In genomic region chr13:99979453-99980200, GRCh38 we compare ENCODE assay signal across 9 cellular contexts. TPM values are rescaled to one million over a fixed set of nuclear protein-coding genes. Genes with fewer than 3 reads are reported as not detected.
DNase-seq lines count a peak whose midpoint lies in the region; ATAC-seq, FAIRE-seq and TF ChIP-seq lines count a peak whose summit lies in the region.
"Had no signal": no experiment of that assay in that cellular context is flagged by ENCODE, and none has a peak within 500 bp of the region (broad histone marks: within the 10 kb centered on the region; RNA-seq: fewer than 3 reads in every experiment).

No MANE protein-coding gene starts in this region.

- H3K4me3 Mint-ChIP-seq in activated naive CD8-positive, alpha-beta T cell treated with anti-CD3 and anti-CD28 coated beads, Interleukin-2, amount 10 ng/mL, durations not matched to agents 7 days and 5 days, result no peak overlapping the region
- no peak overlapping the region for H3K4me3 Mint-ChIP-seq in activated naive CD8-positive, alpha-beta T cell treated with anti-CD3 and anti-CD28 coated beads, Interleukin-2, amount 50 U/mL, for 24 hours
- H3K4me3 Mint-ChIP-seq in type B pancreatic cell, result peak overlapping the region; percentile 79

- H3K4me1 ChIP-seq in kidney (ENCODE audit: control insufficient read depth in 1 of 2, insufficient read depth in 1 of 2, low read depth in 1 of 2, low read length in 2 of 2), result peaks cover 0 to 10% of the 10 kb centered on the region in 2 donors

- H3K9ac ChIP-seq in kidney (ENCODE audit: low read length in 2 of 2), result no peak overlapping the region

- peaks cover 37% of the 10 kb centered on the region for H3K27me3 ChIP-seq in WERI-Rb-1 (ENCODE audit: insufficient read depth, low read depth, severe bottlenecking)

- intact Hi-C loops in kidney (cut with DNase I), result no loop called here

- ATAC-seq in activated naive CD8-positive, alpha-beta T cell treated with anti-CD3 and anti-CD28 coated beads, Interleukin-2, amount 10 ng/mL, durations not matched to agents 7 days and 5 days (ENCODE audit: low read depth), result no peak
- ATAC-seq in activated naive CD8-positive, alpha-beta T cell treated with anti-CD3 and anti-CD28 coated beads, Interleukin-2, amount 50 U/mL, for 24 hours, result no peak
- ATAC-seq in GM21447 (IDR thresholded peaks at IDR 0.05; ENCODE audit: unreplicated experiment), result no peak

- H3K4me3 ChIP-seq in WERI-Rb-1 (ENCODE audit: low read depth, low read length) (peak overlapping the region; percentile 62), kidney (ENCODE audit: low read length in 2 of 2) (no peak overlapping the region)

- peak; percentile 40 for DNase-seq in activated naive CD8-positive, alpha-beta T cell treated with anti-CD3 and anti-CD28 coated beads, Interleukin-2, amount 10 ng/mL, durations not matched to agents 7 days and 5 days
- no peak for DNase-seq in activated naive CD8-positive, alpha-beta T cell treated with anti-CD3 and anti-CD28 coated beads, Interleukin-2, amount 50 U/mL, for 24 hours
- DNase-seq in WERI-Rb-1 (peak; percentile 74), kidney (peak; percentile 69), type B pancreatic cell (ENCODE audit: extremely low spot score, unreplicated experiment) (no peak), NCI-H446 (lab: John Stamatoyannopoulos, UW) (no peak), pons (ENCODE audit: low spot score) (no peak)

- H3K27me3 Mint-ChIP-seq in activated naive CD8-positive, alpha-beta T cell treated with anti-CD3 and anti-CD28 coated beads, Interleukin-2, amount 10 ng/mL, durations not matched to agents 7 days and 5 days, result peaks cover 70% of the 10 kb centered on the region
- peaks cover 70% of the 10 kb centered on the region for H3K27me3 Mint-ChIP-seq in activated naive CD8-positive, alpha-beta T cell treated with anti-CD3 and anti-CD28 coated beads, Interleukin-2, amount 50 U/mL, for 24 hours
- H3K27me3 Mint-ChIP-seq in type B pancreatic cell, result peaks cover 74% of the 10 kb centered on the region

- H3K27ac ChIP-seq in WERI-Rb-1, result peak overlapping the region; percentile 91
- H3K27ac ChIP-seq in kidney (ENCODE audit: low read depth in 2 of 2, low read length in 2 of 2), result no peak overlapping the region

- peaks cover 4% of the 10 kb centered on the region for H3K9me3 Mint-ChIP-seq in activated naive CD8-positive, alpha-beta T cell treated with anti-CD3 and anti-CD28 coated beads, Interleukin-2, amount 10 ng/mL, durations not matched to agents 7 days and 5 days
- H3K9me3 Mint-ChIP-seq in activated naive CD8-positive, alpha-beta T cell treated with anti-CD3 and anti-CD28 coated beads, Interleukin-2, amount 50 U/mL, for 24 hours, result peaks cover 13% of the 10 kb centered on the region
- H3K9me3 Mint-ChIP-seq in type B pancreatic cell, result peaks cover 5% of the 10 kb centered on the region

- FAIRE-seq in kidney (lab: Jason Lieb, UNC), result no peak
- FAIRE-seq: bronchial epithelial cell had no signal

- peaks cover 16% of the 10 kb centered on the region for H3K4me1 Mint-ChIP-seq in activated naive CD8-positive, alpha-beta T cell treated with anti-CD3 and anti-CD28 coated beads, Interleukin-2, amount 10 ng/mL, durations not matched to agents 7 days and 5 days
- H3K4me1 Mint-ChIP-seq in activated naive CD8-positive, alpha-beta T cell treated with anti-CD3 and anti-CD28 coated beads, Interleukin-2, amount 50 U/mL, for 24 hours, result peaks cover 18% of the 10 kb centered on the region
- peaks cover 4% of the 10 kb centered on the region for H3K4me1 Mint-ChIP-seq in type B pancreatic cell (ENCODE audit: unreplicated experiment)

- no peaks in the 10 kb centered on the region for H3K36me3 Mint-ChIP-seq in activated naive CD8-positive, alpha-beta T cell treated with anti-CD3 and anti-CD28 coated beads, Interleukin-2, amount 10 ng/mL, durations not matched to agents 7 days and 5 days
- H3K36me3 Mint-ChIP-seq in activated naive CD8-positive, alpha-beta T cell treated with anti-CD3 and anti-CD28 coated beads, Interleukin-2, amount 50 U/mL, for 24 hours (ENCODE audit: low read depth), result peaks cover 10% of the 10 kb centered on the region
- peaks cover 17% of the 10 kb centered on the region for H3K36me3 Mint-ChIP-seq in type B pancreatic cell

- no peak for TF ChIP-seq CTCF in WERI-Rb-1 (IDR thresholded peaks at IDR 0.05; ENCODE audit: low read depth, low read length)
- no peak for TF ChIP-seq CTCF in kidney (IDR thresholded peaks at IDR 0.05; ENCODE audit: borderline replicate concordance, extremely low read depth, insufficient read depth)
- TF ChIP-seq CTCF in type B pancreatic cell (conservative IDR thresholded peaks at IDR 0.05), result no peak

- no peak overlapping the region for H3K27ac Mint-ChIP-seq in activated naive CD8-positive, alpha-beta T cell treated with anti-CD3 and anti-CD28 coated beads, Interleukin-2, amount 10 ng/mL, durations not matched to agents 7 days and 5 days
- H3K27ac Mint-ChIP-seq in activated naive CD8-positive, alpha-beta T cell treated with anti-CD3 and anti-CD28 coated beads, Interleukin-2, amount 50 U/mL, for 24 hours, result no peak overlapping the region
- H3K27ac Mint-ChIP-seq in type B pancreatic cell, result no peak overlapping the region

- H3K9me3 ChIP-seq in WERI-Rb-1 (ENCODE audit: severe bottlenecking) (no peaks in the 10 kb centered on the region), kidney (ENCODE audit: control insufficient read depth in 1 of 2, low read length in 2 of 2) (peaks cover 0 to 2% of the 10 kb centered on the region in 2 donors)

- H3K36me3 ChIP-seq in WERI-Rb-1 (peaks cover 14% of the 10 kb centered on the region), kidney (ENCODE audit: control insufficient read depth in 1 of 2, insufficient read depth in 2 of 2, low read length in 2 of 2) (no peaks in the 10 kb centered on the region)

- POLR2A ChIA-PET in activated naive CD8-positive, alpha-beta T cell treated with anti-CD3 and anti-CD28 coated beads, Interleukin-2, amount 10 ng/mL, durations not matched to agents 7 days and 5 days (lab: Charles Lee), result no interaction called here

RNA-seq across cellular contexts. Expression of gene ZIC2, which starts 2.0 kb away (rescaled TPM):
- not detected for total RNA-seq in activated naive CD8-positive, alpha-beta T cell treated with anti-CD3 and anti-CD28 coated beads, Interleukin-2, amount 10 ng/mL, durations not matched to agents 7 days and 5 days
- total RNA-seq in kidney, result 1.4 TPM
- 0.13 TPM for polyA plus RNA-seq in kidney (ENCODE audit: insufficient read depth, low read depth, low replicate concordance)
- 0.59 and 129 TPM in 2 replicates for total RNA-seq in type B pancreatic cell (ENCODE audit: low replicate concordance)
- total RNA-seq: bronchial epithelial cell had no signal

RNA-seq across cellular contexts. Expression of gene ZIC5, which starts 8.1 kb away (rescaled TPM):
- total RNA-seq in activated naive CD8-positive, alpha-beta T cell treated with anti-CD3 and anti-CD28 coated beads, Interleukin-2, amount 10 ng/mL, durations not matched to agents 7 days and 5 days, result not detected
- total RNA-seq in kidney, result not detected
- not detected for polyA plus RNA-seq in kidney (ENCODE audit: insufficient read depth, low read depth, low replicate concordance)
- 0.05 and 15.1 TPM in 2 replicates for total RNA-seq in type B pancreatic cell (ENCODE audit: low replicate concordance)
- total RNA-seq: bronchial epithelial cell had no signal

Comparison
In these comparisons a context has a peak if more than half of its experiments do, and no peak if none do; other contexts are left out.
1. DNase-seq: peak in activated naive CD8-positive, alpha-beta T cell treated with anti-CD3 and anti-CD28 coated beads, Interleukin-2, amount 10 ng/mL, durations not matched to agents 7 days and 5 days (single experiment), WERI-Rb-1 (single experiment) and kidney (single experiment); none in activated naive CD8-positive, alpha-beta T cell treated with anti-CD3 and anti-CD28 coated beads, Interleukin-2, amount 50 U/mL, for 24 hours (single experiment), type B pancreatic cell (single experiment), NCI-H446 (0 of 2) and pons (single experiment).